In genomic region chr14:53055003-53055402, GRCh38 we compare ENCODE assay signal across 8 cellular contexts.
DNase-seq lines count a peak whose midpoint lies in the region; ATAC-seq and TF ChIP-seq lines count a peak whose summit lies in the region.

No MANE protein-coding gene starts in this region.

- no peaks in the 10 kb centered on the region for H4K20me1 ChIP-seq in H9 (ENCODE audit: control insufficient read depth, insufficient read depth, insufficient read length)

- no peaks in the 10 kb centered on the region; a peak in 3 of 7 replicates for H3K36me3 Mint-ChIP-seq in H9 (ENCODE audit: insufficient read depth in 1 of 3, low read depth in 3 of 3)
- H3K36me3 Mint-ChIP-seq in activated B cell treated with CpG ODN at 0.5 μM for 24 hours (ENCODE audit: low read depth), result peaks cover 40% of the 10 kb centered on the region

- no peak overlapping the region for H3K56ac ChIP-seq in H9 (ENCODE audit: insufficient read length, low read depth, low read length)

- H4K5ac ChIP-seq in H9 (ENCODE audit: insufficient read length, low read depth, low read length), result no peak overlapping the region

- no peaks in the 10 kb centered on the region for H3K79me1 ChIP-seq in H9 (ENCODE audit: insufficient read depth, low read depth, low read length, poor library complexity, severe bottlenecking)

- H3K4me1 ChIP-seq in H9 (ENCODE audit: insufficient read depth, low read length), result no peaks in the 10 kb centered on the region

- no peak overlapping the region for H2AK5ac ChIP-seq in H9 (ENCODE audit: insufficient read length, low read length)

- H2BK12ac ChIP-seq in H9 (ENCODE audit: insufficient read length, low read depth, low read length), result no peak overlapping the region

- H3K23me2 ChIP-seq in H9 (ENCODE audit: insufficient read length, low read depth, low read length, poor library complexity, severe bottlenecking), result no peaks in the 10 kb centered on the region

- ATAC-seq in activated B cell treated with CpG ODN at 0.5 μM for 24 hours (ENCODE audit: low read depth) (peak; percentile 56), Right ventricle myocardium superior (ENCODE audit: poor library complexity) (peak; percentile 84), GM21737 (IDR thresholded peaks at IDR 0.05; ENCODE audit: unreplicated experiment) (no peak)

- no peak overlapping the region for H2BK120ac ChIP-seq in H9 (ENCODE audit: low read depth, low read length, poor library complexity, severe bottlenecking)

- no peak overlapping the region for H3T11ph ChIP-seq in H9 (ENCODE audit: low read length)

- POLR2A ChIA-PET in activated B cell treated with CpG ODN at 0.5 μM for 24 hours (lab: Charles Lee), result no interaction called here

- H2BK20ac ChIP-seq in H9 (ENCODE audit: low read depth, low read length, poor library complexity, severe bottlenecking), result no peak overlapping the region

- no peak overlapping the region for H3K4me2 ChIP-seq in H9 (ENCODE audit: insufficient read depth, insufficient read length, low read length)

- H3K18ac ChIP-seq in H9 (ENCODE audit: insufficient read length, low read depth, low read length), result no peak overlapping the region

- H3K27me3 ChIP-seq in H9 (ENCODE audit: insufficient read depth, low read length), result no peaks in the 10 kb centered on the region

- CTCF ChIA-PET in activated B cell treated with CpG ODN at 0.5 μM for 24 hours (lab: Charles Lee), result interaction anchor here (0.7 to 2.7 kb wide), 6 partner anchors 14 to 755 kb away, joined by 3 to 8 read pairs (median 4); no protein-coding TSS in a partner anchor

- H3K27ac Mint-ChIP-seq in H9 (no peak overlapping the region), activated B cell treated with CpG ODN at 0.5 μM for 24 hours (no peak overlapping the region)

- H3K9me3 ChIP-seq in H9 (ENCODE audit: control insufficient read depth, low read depth, low read length), result no peaks in the 10 kb centered on the region

- H4K91ac ChIP-seq in H9 (ENCODE audit: insufficient read length, low read depth, low read length), result no peak overlapping the region

- H4K8ac ChIP-seq in H9 (replicated peaks; ENCODE audit: insufficient read length, low read depth, low read length), result no peak overlapping the region

- H3K9ac ChIP-seq in H9 (ENCODE audit: extremely low read depth, insufficient read length, low read length), result no peak overlapping the region

- intact Hi-C loops in activated B cell treated with CpG ODN at 0.5 μM for 24 hours (cut with micrococcal nuclease) (loop anchor here (1.0 to 10.0 kb wide), 5 partner anchors 98 to 1292 kb away; partner anchors contain the start of gene DDHD1), Right ventricle myocardium superior (cut with DNase I) (loop anchor here (5.0 kb wide), 1 partner anchor 233 kb away; no protein-coding TSS in a partner anchor)

- no peak overlapping the region for H3K23ac ChIP-seq in H9 (ENCODE audit: insufficient read length, low read depth, low read length)

- H3K4me3 Mint-ChIP-seq in H9 (no peak overlapping the region), activated B cell treated with CpG ODN at 0.5 μM for 24 hours (no peak overlapping the region)

- H3K27ac ChIP-seq in H9 (ENCODE audit: insufficient read length, low read depth, low read length), result no peak overlapping the region

- no peak overlapping the region for H3K4ac ChIP-seq in H9 (ENCODE audit: low read depth, low read length)

- H3K27me3 Mint-ChIP-seq in H9 (ENCODE audit: low read depth), result no peaks in the 10 kb centered on the region
- H3K27me3 Mint-ChIP-seq in activated B cell treated with CpG ODN at 0.5 μM for 24 hours, result no peaks in the 10 kb centered on the region

- DNase-seq in EL (peak; percentile 65), H9 (no peak), NCI-H2029 treated with DMSO at 0.1 percent for 48 hours (lab: John Stamatoyannopoulos, UW) (peak; percentile 67), activated B cell treated with CpG ODN at 0.5 μM for 24 hours (no peak), Right ventricle myocardium superior (no peak), retina (peak; percentile 32)
- no peak for DNase-seq in effector CD4-positive, alpha-beta T cell

- H3K79me2 ChIP-seq in H9 (ENCODE audit: insufficient read depth, low read length), result no peaks in the 10 kb centered on the region

- peak; percentile 83 for TF ChIP-seq CTCF in H9 (conservative IDR thresholded peaks at IDR 0.05)
- peak; percentile 86 for TF ChIP-seq CTCF in activated B cell treated with CpG ODN at 0.5 μM for 24 hours (IDR thresholded peaks at IDR 0.05)

- no peak overlapping the region for H2BK15ac ChIP-seq in H9 (ENCODE audit: low read depth, low read length)

- H3K9me3 Mint-ChIP-seq in H9, result no peaks in the 10 kb centered on the region
- no peaks in the 10 kb centered on the region for H3K9me3 Mint-ChIP-seq in activated B cell treated with CpG ODN at 0.5 μM for 24 hours

- no peak overlapping the region for H2AFZ ChIP-seq in H9 (ENCODE audit: low read length)

- no peak overlapping the region for H2BK5ac ChIP-seq in H9 (ENCODE audit: insufficient read length, low read length)

- H3K4me1 Mint-ChIP-seq in H9 (no peaks in the 10 kb centered on the region), activated B cell treated with CpG ODN at 0.5 μM for 24 hours (no peaks in the 10 kb centered on the region)

- H3K14ac ChIP-seq in H9 (ENCODE audit: insufficient read depth, low read length), result no peak overlapping the region

- whole genome bisulfite sequencing in H9 (ENCODE audit: extremely low coverage, insufficient read length, low lambda C conversion rate), result no CpG with 5 or more reads among the region's 1 CpG

Comparison
In these comparisons a context has a peak if more than half of its experiments do, and no peak if none do; other contexts are left out.
1. DNase-seq: peak in EL (single experiment), NCI-H2029 treated with DMSO at 0.1 percent for 48 hours (single experiment) and retina (single experiment); none in H9 (single experiment), activated B cell treated with CpG ODN at 0.5 μM for 24 hours (single experiment), Right ventricle myocardium superior (single experiment) and effector CD4-positive, alpha-beta T cell (single experiment).